4 cellular contexts compared by ENCODE assay signal in the genomic region with DNA sequence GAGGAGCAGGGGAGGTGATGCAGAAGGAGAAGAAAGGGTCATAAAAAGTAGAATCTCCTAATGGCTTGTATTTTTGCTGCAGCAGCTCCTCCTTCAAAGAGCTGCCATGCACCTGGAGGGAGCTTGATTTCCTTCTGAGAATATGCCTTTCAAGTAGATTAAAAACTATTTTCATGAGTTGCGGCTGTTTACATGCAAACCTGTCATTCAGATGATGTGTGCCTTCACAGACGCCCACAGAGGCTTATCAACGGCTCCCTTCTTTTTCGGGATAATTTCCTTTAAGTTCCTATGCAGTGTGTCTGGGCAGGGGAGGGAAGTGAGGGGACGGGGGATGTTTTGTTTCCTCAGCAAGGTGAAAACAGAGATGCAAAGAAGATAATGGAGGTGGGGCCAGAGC. TPM values are rescaled to one million over a fixed set of nuclear protein-coding genes. Genes with fewer than 3 reads are reported as not detected.
"Had no signal": no experiment of that assay in that cellular context is flagged by ENCODE, and none has a peak within 500 bp of the region (broad histone marks: within the 10 kb centered on the region; RNA-seq: fewer than 3 reads in every experiment).

No MANE protein-coding gene starts in this region.

- DNase-seq: GDM1, GF-D8 had no signal

- ATAC-seq: GM12878 had no signal

- H3K4me3 ChIP-seq: GM12878 had no signal

RNA-seq across cellular contexts. Expression of a gene that starts 38.8 kb away (rescaled TPM):
- total RNA-seq: G401 had no signal
